ENCODE assay signal across 13 cellular contexts in the genomic region with DNA sequence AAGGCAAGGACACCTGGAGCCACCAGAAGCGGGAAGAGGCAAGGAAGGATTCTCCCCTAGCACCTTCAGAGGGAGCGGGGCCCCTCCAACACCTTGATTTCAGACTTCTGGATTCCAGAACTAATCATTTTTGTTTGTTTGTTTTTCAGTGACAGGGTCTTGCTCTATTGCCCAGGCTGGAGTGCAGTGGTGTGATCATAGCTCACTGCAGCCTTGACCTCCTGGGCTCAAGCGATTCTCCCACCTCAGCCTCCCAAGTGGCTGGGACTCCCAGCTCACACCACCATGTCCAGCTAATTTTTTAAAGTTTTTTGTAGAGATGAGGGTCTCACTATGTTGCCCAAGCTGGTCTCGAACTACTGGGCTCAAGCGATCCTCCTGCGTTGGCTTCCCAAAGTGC. TPM values are rescaled to one million over a fixed set of nuclear protein-coding genes. Genes with fewer than 3 reads are reported as not detected.
"Had no signal": no experiment of that assay in that cellular context is flagged by ENCODE, and none has a peak within 500 bp of the region (broad histone marks: within the 10 kb centered on the region; RNA-seq: fewer than 3 reads in every experiment).

No MANE protein-coding gene starts in this region.

RNA-seq across cellular contexts. Expression of gene CARD10, which starts 20.6 kb away (rescaled TPM):
- total RNA-seq: mononuclear cell had no signal

RNA-seq across cellular contexts. Expression of gene LGALS2, which starts 40.1 kb away (rescaled TPM):
- total RNA-seq: kidney epithelial cell, left ventricle myocardium inferior, neural crest cell, occipital lobe, osteocyte, posterior vena cava, psoas muscle, sigmoid colon, temporal lobe, tibial nerve, urinary bladder, vagina had no signal
